1 cellular context compared by ENCODE assay signal in genomic region chr16:324451-325334, GRCh38.
TF ChIP-seq lines count a peak whose summit lies in the region.

No MANE protein-coding gene starts in this region.

TF ChIP-seq in K562, 482 proteins besides CTCF, POLR2A, EP300 and RAD21 (continued from another document and continues in another):
- peak; percentile 27; the same call in 1 of the 2 replicates for TF ChIP-seq PHF8 (IDR thresholded peaks at IDR 0.05; ENCODE audit: borderline replicate concordance, low read length)
- no peak for TF ChIP-seq ZNF184 (CRISPR knock-in tag; IDR thresholded peaks at IDR 0.05)
- TF ChIP-seq MAZ (CRISPR knock-in tag; conservative IDR thresholded peaks at IDR 0.05 in 1 of 2, IDR thresholded peaks at IDR 0.05 in 1 of 2) = peak; percentile 44 to 73
- TF ChIP-seq TAL1 (IDR thresholded peaks at IDR 0.05) = peak; percentile 85
- TF ChIP-seq ZNF592 (IDR thresholded peaks at IDR 0.05) = peak; percentile 78
- no peak for TF ChIP-seq CREB5 (CRISPR knock-in tag; IDR thresholded peaks at IDR 0.05)
- TF ChIP-seq RAD51 (IDR thresholded peaks at IDR 0.05; ENCODE audit: borderline replicate concordance, low read depth) = peak; percentile 82
- peak; percentile 96 for TF ChIP-seq CBFA2T3 (IDR thresholded peaks at IDR 0.05)
- peak; percentile 30; the same call in 1 of the 2 replicates for TF ChIP-seq PHF21A (IDR thresholded peaks at IDR 0.05; ENCODE audit: borderline replicate concordance, low read depth)
- peak; percentile 37 for TF ChIP-seq E2F8 (IDR thresholded peaks at IDR 0.05; ENCODE audit: low read depth, partially characterized antibody)
- TF ChIP-seq REST (CRISPR knock-in tag; IDR thresholded peaks at IDR 0.05; ENCODE audit: low read depth) = no peak
- 0 out of 2 replicates have a peak, but pooled peaks have one; percentile 19 for TF ChIP-seq POLR2G (IDR thresholded peaks at IDR 0.05; ENCODE audit: low read depth, low read length)
- TF ChIP-seq ZNF318 (IDR thresholded peaks at IDR 0.05; ENCODE audit: borderline replicate concordance in 1 of 2, low read depth in 1 of 2) = peak in 1 of 2 experiments; percentile 65; a peak in 1 of 4 replicates
- peak; percentile 95 for TF ChIP-seq CBFA2T2 (conservative IDR thresholded peaks at IDR 0.05)
- peak in 1 of 2 experiments; percentile 78; a peak in 2 of 4 replicates for TF ChIP-seq RCOR1 (IDR thresholded peaks at IDR 0.05; ENCODE audit: borderline replicate concordance in 1 of 2, low read depth in 2 of 2, low read length in 2 of 2)
- peak; percentile 89 to 95 for TF ChIP-seq FOXK2 (conservative IDR thresholded peaks at IDR 0.05 in 1 of 2, IDR thresholded peaks at IDR 0.05 in 1 of 2; ENCODE audit: low read depth in 2 of 2)
- peak; percentile 38; the same call in 1 of the 2 replicates for TF ChIP-seq RBFOX2 (IDR thresholded peaks at IDR 0.05; ENCODE audit: low read depth, low read length)
- peak in 1 of 2 experiments; percentile 30; a peak in 1 of 4 replicates for TF ChIP-seq NONO (IDR thresholded peaks at IDR 0.05; ENCODE audit: low read depth in 2 of 2, low read length in 1 of 2)
- TF ChIP-seq USF2 (CRISPR knock-in tag; IDR thresholded peaks at IDR 0.05) = peak; percentile 78
- TF ChIP-seq GATA2 (CRISPR knock-in tag; IDR thresholded peaks at IDR 0.05) = peak; percentile 71
- no peak for TF ChIP-seq FOXJ3 (CRISPR knock-in tag; IDR thresholded peaks at IDR 0.05)
- TF ChIP-seq CCNT2 (IDR thresholded peaks at IDR 0.05; ENCODE audit: borderline replicate concordance, extremely low read depth, insufficient read length, low read depth, low read length) = peak; percentile 72
- no peak for TF ChIP-seq ZNF695 (CRISPR knock-in tag; IDR thresholded peaks at IDR 0.05)
- TF ChIP-seq ZNF57 (CRISPR knock-in tag; IDR thresholded peaks at IDR 0.05) = no peak
- TF ChIP-seq YY1 (IDR thresholded peaks at IDR 0.05; ENCODE audit: borderline replicate concordance in 1 of 3, control insufficient read depth in 1 of 3, extremely low read depth in 1 of 3, insufficient read depth in 3 of 3, insufficient read length in 1 of 3, insufficient replicate concordance in 2 of 3, low read depth in 1 of 3, low read length in 2 of 3) = peak in 1 of 3 experiments; percentile 26
- peak; percentile 83; the same call in 1 of the 2 replicates for TF ChIP-seq POLR2AphosphoS5 (IDR thresholded peaks at IDR 0.05; ENCODE audit: control insufficient read depth, insufficient read depth, low read depth, low read length)
- TF ChIP-seq NRF1 (conservative IDR thresholded peaks at IDR 0.05 in 1 of 2, IDR thresholded peaks at IDR 0.05 in 1 of 2) = peak; percentile 65 to 69
- peak; percentile 84 for TF ChIP-seq TFAP4 (CRISPR knock-in tag; IDR thresholded peaks at IDR 0.05; ENCODE audit: borderline replicate concordance)
